8 cellular contexts compared by ENCODE assay signal in genomic region chr5:88889165-88890069, GRCh38. TPM values are rescaled to one million over a fixed set of nuclear protein-coding genes. Genes with fewer than 3 reads are reported as not detected.
DNase-seq lines count a peak whose midpoint lies in the region; ATAC-seq and TF ChIP-seq lines count a peak whose summit lies in the region.

No MANE protein-coding gene starts in this region.

- peaks cover 11% of the 10 kb centered on the region for H3K4me1 Mint-ChIP-seq in activated CD4-positive, alpha-beta T cell treated with anti-CD3 and anti-CD28 coated beads, Interleukin-2, amount 10 ng/mL, durations not matched to agents 7 days and 5 days

- H3K4me3 Mint-ChIP-seq in activated CD4-positive, alpha-beta T cell treated with anti-CD3 and anti-CD28 coated beads, Interleukin-2, amount 10 ng/mL, durations not matched to agents 7 days and 5 days: no peak overlapping the region

- peak overlapping the region in 4 of 5 donors; percentile 51 to 77 (median 72) for H3K9ac ChIP-seq in subcutaneous abdominal adipose tissue (ENCODE audit: low read length in 5 of 5)

- H3K4me3 ChIP-seq in choroid plexus epithelial cell (ENCODE audit: low read depth, low read length): peak overlapping the region; percentile 59
- peak overlapping the region; percentile 41 to 53 for H3K4me3 ChIP-seq in left lung
- H3K4me3 ChIP-seq in subcutaneous abdominal adipose tissue (ENCODE audit: low read depth in 1 of 5, low read length in 5 of 5): peak overlapping the region; percentile 85 to 91 (median 90)

- CTCF ChIA-PET in activated CD4-positive, alpha-beta T cell treated with anti-CD3 and anti-CD28 coated beads, Interleukin-2, amount 10 ng/mL, durations not matched to agents 7 days and 5 days (lab: Charles Lee): no interaction called here

- H3K36me3 ChIP-seq in left lung: no peaks in the 10 kb centered on the region
- H3K36me3 ChIP-seq in subcutaneous abdominal adipose tissue (ENCODE audit: control insufficient read depth in 5 of 5, insufficient read depth in 5 of 5, low read length in 5 of 5): no peaks in the 10 kb centered on the region

- H3K27me3 Mint-ChIP-seq in activated CD4-positive, alpha-beta T cell treated with anti-CD3 and anti-CD28 coated beads, Interleukin-2, amount 10 ng/mL, durations not matched to agents 7 days and 5 days: peaks cover 57% of the 10 kb centered on the region

- intact Hi-C loops in left lung (cut with DNase I): loop anchor here in 1 of 2 donors (10.0 kb wide), 1 partner anchor 155 kb away; no protein-coding TSS in a partner anchor

- ATAC-seq in GM21619 (IDR thresholded peaks at IDR 0.05; ENCODE audit: unreplicated experiment): peak; percentile 36
- peak; percentile 89 for ATAC-seq in left lung
- no peak for ATAC-seq in HG02840 (IDR thresholded peaks at IDR 0.05; ENCODE audit: low FRiP score, unreplicated experiment)

- H3K9me3 ChIP-seq in left lung (no peaks in the 10 kb centered on the region), subcutaneous abdominal adipose tissue (ENCODE audit: control insufficient read depth in 5 of 5, low read length in 5 of 5) (no peaks in the 10 kb centered on the region)

- H3K36me3 Mint-ChIP-seq in activated CD4-positive, alpha-beta T cell treated with anti-CD3 and anti-CD28 coated beads, Interleukin-2, amount 10 ng/mL, durations not matched to agents 7 days and 5 days (ENCODE audit: low read depth): no peaks in the 10 kb centered on the region

- TF ChIP-seq CTCF in choroid plexus epithelial cell (conservative IDR thresholded peaks at IDR 0.05; ENCODE audit: low read depth, low read length): no peak
- TF ChIP-seq CTCF in left lung (IDR thresholded peaks at IDR 0.05): no peak

- H3K27me3 ChIP-seq in left lung (peaks cover 0 to 10% of the 10 kb centered on the region in 2 donors), subcutaneous abdominal adipose tissue (ENCODE audit: control insufficient read depth in 5 of 5, insufficient read depth in 4 of 5, low read length in 5 of 5) (no peaks in the 10 kb centered on the region)

- peaks cover 0 to 43% of the 10 kb centered on the region in 2 donors for H3K4me1 ChIP-seq in left lung
- H3K4me1 ChIP-seq in subcutaneous abdominal adipose tissue (ENCODE audit: control insufficient read depth in 5 of 5, insufficient read depth in 5 of 5, low read length in 5 of 5): peaks cover 0 to 47% (median 30%) of the 10 kb centered on the region in 5 donors

- no peak overlapping the region for H3K27ac Mint-ChIP-seq in activated CD4-positive, alpha-beta T cell treated with anti-CD3 and anti-CD28 coated beads, Interleukin-2, amount 10 ng/mL, durations not matched to agents 7 days and 5 days

- H3K9me3 Mint-ChIP-seq in activated CD4-positive, alpha-beta T cell treated with anti-CD3 and anti-CD28 coated beads, Interleukin-2, amount 10 ng/mL, durations not matched to agents 7 days and 5 days: no peaks in the 10 kb centered on the region

- POLR2A ChIA-PET in activated CD4-positive, alpha-beta T cell treated with anti-CD3 and anti-CD28 coated beads, Interleukin-2, amount 10 ng/mL, durations not matched to agents 7 days and 5 days (lab: Charles Lee): no interaction called here

- peak; percentile 36 for DNase-seq in ELF-1 (ENCODE audit: low read depth, low spot score)
- DNase-seq in NCI-H82 (lab: John Stamatoyannopoulos, UW): peak; percentile 76
- DNase-seq in choroid plexus epithelial cell (ENCODE audit: low read depth): peak; percentile 40
- DNase-seq in left lung: peak; percentile 69 to 88
- DNase-seq in activated CD4-positive, alpha-beta T cell treated with anti-CD3 and anti-CD28 coated beads, Interleukin-2, amount 10 ng/mL, durations not matched to agents 7 days and 5 days: no peak

- peak overlapping the region; percentile 71 to 74 for H3K27ac ChIP-seq in left lung
- peak overlapping the region; percentile 85 for H3K27ac ChIP-seq in subcutaneous abdominal adipose tissue (ENCODE audit: low read depth, low read length)

RNA-seq across cellular contexts. Expression of gene MEF2C, which starts 6.4 kb away (rescaled TPM):
- 10 to 100 TPM; 45.7 to 46.1 TPM for total RNA-seq in left lung
- under 1 TPM; 0.10 to 0.17 TPM for total RNA-seq in activated CD4-positive, alpha-beta T cell treated with anti-CD3 and anti-CD28 coated beads, Interleukin-2, amount 10 ng/mL, durations not matched to agents 7 days and 5 days

Comparison
In these comparisons a context has a peak if more than half of its experiments do, and no peak if none do; other contexts are left out.
1. RNA of gene MEF2C, which starts 6.4 kb away (total RNA-seq): 45.7 to 46.1 TPM in left lung; 0.10 to 0.17 TPM in activated CD4-positive, alpha-beta T cell treated with anti-CD3 and anti-CD28 coated beads, Interleukin-2, amount 10 ng/mL, durations not matched to agents 7 days and 5 days; every median in the first group is over 10 times any median in the second.
2. Peak in every context shown above with its lines, with median percentiles within 50 percentile points of each other: H3K4me3 ChIP-seq.